ENCODE assay signal across 1 cellular context in genomic region chr5:157247267-157247666, GRCh38.
TF ChIP-seq lines count a peak whose summit lies in the region.

No MANE protein-coding gene starts in this region.

TF ChIP-seq in GM23338, 12 proteins besides CTCF, POLR2A, EP300 and RAD21 (continued from another document):
- TF ChIP-seq REST (IDR thresholded peaks at IDR 0.05; ENCODE audit: unreplicated experiment): no peak
- no peak for TF ChIP-seq ZNF331 (CRISPR knock-in tag; IDR thresholded peaks at IDR 0.05; ENCODE audit: low read depth)
- no peak for TF ChIP-seq EZH2phosphoT487 (IDR thresholded peaks at IDR 0.05; ENCODE audit: unreplicated experiment)
- no peak for TF ChIP-seq JUNB (IDR thresholded peaks at IDR 0.05; ENCODE audit: unreplicated experiment)
- no peak for TF ChIP-seq ETS1 (IDR thresholded peaks at IDR 0.05)
- no peak for TF ChIP-seq STAT1 (IDR thresholded peaks at IDR 0.05; ENCODE audit: unreplicated experiment)
- TF ChIP-seq ZNF462 (CRISPR knock-in tag; IDR thresholded peaks at IDR 0.05): no peak
- no peak for TF ChIP-seq NANOG (IDR thresholded peaks at IDR 0.05; ENCODE audit: borderline replicate concordance)
